ENCODE assay signal across 9 cellular contexts in the genomic region with DNA sequence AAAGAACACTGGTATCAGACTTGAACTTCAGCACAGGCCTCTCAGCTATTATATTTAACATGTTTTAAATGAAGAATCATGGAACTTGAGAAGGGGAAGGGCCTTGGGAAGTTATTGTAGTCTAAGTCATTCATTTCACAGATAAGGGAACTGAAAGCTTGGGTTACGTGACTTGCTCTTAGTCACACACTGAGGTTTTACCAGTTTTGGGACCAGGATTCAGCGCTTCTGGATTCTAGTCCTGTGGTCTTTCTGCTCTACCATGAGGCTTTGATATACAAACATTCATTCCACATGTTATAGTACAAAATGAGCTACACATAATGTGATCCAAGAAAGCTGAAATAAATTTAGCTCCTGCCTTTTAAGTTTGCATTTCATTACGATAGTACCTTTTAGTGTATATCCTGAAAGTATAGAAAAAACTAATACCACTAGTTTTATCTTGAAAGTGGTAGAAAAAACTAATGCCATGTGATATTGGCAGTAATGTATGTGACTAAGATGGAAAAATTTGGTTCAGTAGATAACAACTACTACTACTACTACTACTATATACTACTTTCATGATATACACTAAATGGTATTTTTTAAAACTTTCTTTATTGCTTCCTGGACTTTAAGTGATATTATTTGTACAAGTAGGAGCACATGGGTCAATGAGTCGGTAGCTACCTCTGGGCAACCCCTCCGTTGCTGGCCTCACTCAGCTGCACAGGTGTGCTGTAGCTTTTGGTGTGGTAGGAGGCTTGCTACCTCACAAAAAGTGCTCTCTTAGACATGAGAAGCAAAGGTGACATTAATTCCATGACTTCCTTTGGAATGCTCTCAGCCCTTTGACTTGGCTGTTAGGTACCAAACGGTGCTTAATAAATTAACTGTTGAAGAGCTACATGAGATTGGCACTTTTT. TPM values are rescaled to one million over a fixed set of nuclear protein-coding genes. Genes with fewer than 3 reads are reported as not detected.
DNase-seq lines count a peak whose midpoint lies in the region; ATAC-seq, FAIRE-seq and TF ChIP-seq lines count a peak whose summit lies in the region.
"Had no signal": no experiment of that assay in that cellular context is flagged by ENCODE, and none has a peak within 500 bp of the region (broad histone marks: within the 10 kb centered on the region; RNA-seq: fewer than 3 reads in every experiment).

No MANE protein-coding gene starts in this region.

- intact Hi-C loops in uterus (cut with DNase I; ENCODE audit: low total_unique reads), result no loop called here
- intact Hi-C loops in cardiac septum (cut with DNase I), result no loop called here

- H3K27ac ChIP-seq in uterus, result no peak overlapping the region
- H3K27ac ChIP-seq in RWPE1, result no peak overlapping the region
- H3K27ac ChIP-seq: cardiac muscle cell had no signal

- TF ChIP-seq CTCF in uterus (IDR thresholded peaks at IDR 0.05), result no peak
- TF ChIP-seq CTCF in RWPE1 (conservative IDR thresholded peaks at IDR 0.05; ENCODE audit: low read depth), result no peak

- H3K4me1 Mint-ChIP-seq in central memory CD8-positive, alpha-beta T cell, result peaks cover 24% of the 10 kb centered on the region

- H3K4me3 ChIP-seq in uterus, result no peak overlapping the region
- H3K4me3 ChIP-seq: cardiac muscle cell had no signal

- H3K27ac Mint-ChIP-seq in central memory CD8-positive, alpha-beta T cell (ENCODE audit: low read depth), result peak overlapping the region; percentile 61

- H3K27me3 ChIP-seq in uterus, result no peaks in the 10 kb centered on the region
- H3K27me3 ChIP-seq: cardiac muscle cell had no signal

- ATAC-seq in GM21526 (IDR thresholded peaks at IDR 0.05; ENCODE audit: low FRiP score, unreplicated experiment), result peak; percentile 82
- ATAC-seq in central memory CD8-positive, alpha-beta T cell (replicated peaks; ENCODE audit: extremely low read depth, poor library complexity, severe bottlenecking), result no peak

- DNase-seq in GM12892 (ENCODE audit: insufficient read length), result no peak
- peak; percentile 35 for DNase-seq in KBM-7
- no peak for DNase-seq in central memory CD8-positive, alpha-beta T cell (ENCODE audit: low spot score in 2 of 2)
- DNase-seq in uterus, result no peak
- no peak for DNase-seq in DMS53 (lab: John Stamatoyannopoulos, UW)
- DNase-seq in cardiac septum (ENCODE audit: low spot score), result no peak
- DNase-seq in RWPE1 (ENCODE audit: low spot score), result no peak

- in situ Hi-C loops in KBM-7 (cut with MboI; ENCODE audit: low pct_unique_long_range_greater_than_20kb, low sequenced_read_pairs), result no loop called here

- POLR2A ChIA-PET in RWPE1 (lab: Yijun Ruan, JAX; ENCODE audit: low non-redundant PET), result no interaction called here

- TF ChIP-seq POLR2A in GM12892 (IDR thresholded peaks at IDR 0.05; ENCODE audit: low read depth, low read length) (no peak), uterus (IDR thresholded peaks at IDR 0.05) (no peak)

- H3K9me3 ChIP-seq in uterus, result no peaks in the 10 kb centered on the region

- no peaks in the 10 kb centered on the region for H3K4me1 ChIP-seq in uterus

- CTCF ChIA-PET in RWPE1 (lab: Yijun Ruan, JAX), result interaction anchor here (0.5 to 1.7 kb wide), 18 partner anchors 10 to 847 kb away, joined by 3 to 9 read pairs (median 4); no protein-coding TSS in a partner anchor

- no peaks in the 10 kb centered on the region for H3K36me3 ChIP-seq in uterus
- H3K36me3 ChIP-seq: cardiac muscle cell had no signal

- peaks cover 24% of the 10 kb centered on the region for H3K36me3 Mint-ChIP-seq in central memory CD8-positive, alpha-beta T cell (ENCODE audit: insufficient read depth)

- no peaks in the 10 kb centered on the region for H3K9me3 Mint-ChIP-seq in central memory CD8-positive, alpha-beta T cell

- H3K27me3 Mint-ChIP-seq in central memory CD8-positive, alpha-beta T cell, result no peaks in the 10 kb centered on the region

- peak; percentile 82 for FAIRE-seq in GM12892 (lab: Jason Lieb, UNC)

- no peak overlapping the region for H3K4me3 Mint-ChIP-seq in central memory CD8-positive, alpha-beta T cell

RNA-seq across cellular contexts. Expression of a gene that starts 40.7 kb away (rescaled TPM):
- polyA plus RNA-seq in GM12892 (2012; ENCODE audit: missing spikeins), result 0.23 TPM
- total RNA-seq in uterus (1 to 10 TPM in 3 of 4 donors, under 1 TPM in 1; 0.26 to 1.5 (median 1.2) TPM), cardiac septum (3.4 TPM)
